17 cellular contexts compared by ENCODE assay signal in genomic region chr6:19554356-19555225, GRCh38.
DNase-seq lines count a peak whose midpoint lies in the region; ATAC-seq and TF ChIP-seq lines count a peak whose summit lies in the region.
"Had no signal": no experiment of that assay in that cellular context is flagged by ENCODE, and none has a peak within 500 bp of the region (broad histone marks: within the 10 kb centered on the region; RNA-seq: fewer than 3 reads in every experiment).

No MANE protein-coding gene starts in this region.

- DNase-seq in cardiac muscle cell (ENCODE audit: low read depth in 1 of 2, low spot score in 1 of 2) (peak; percentile 6 to 25), left ventricle myocardium inferior (no peak), NCI-H2196 (lab: John Stamatoyannopoulos, UW; ENCODE audit: unreplicated experiment) (peak; percentile 70), cerebellar nuclear complex (lab: John Stamatoyannopoulos, UW) (peak; percentile 71 to 96), thyroid gland (peak; percentile 51 to 66), middle frontal gyrus (ENCODE audit: extremely low spot score, low spot score) (no peak), HuH-7 (ENCODE audit: low spot score) (no peak)
- DNase-seq: ACHN; activated CD8-positive, alpha-beta memory T cell treated with anti-CD3 and anti-CD28 coated beads, Interleukin-2, amount 50 U/mL, for 48 hours; activated naive CD4-positive, alpha-beta T cell treated with anti-CD3 and anti-CD28 coated beads, Interleukin-2, amount 50 U/mL, for 16 hours; Calu3; effector memory CD8-positive, alpha-beta T cell; islet precursor cell; Kasumi-1; midbrain; T-cell had no signal

- peaks cover 6% of the 10 kb centered on the region for H3K4me1 ChIP-seq in cardiac muscle cell (ENCODE audit: low read depth)
- H3K4me1 ChIP-seq in left ventricle myocardium inferior: no peaks in the 10 kb centered on the region
- H3K4me1 ChIP-seq in thyroid gland: peaks cover 0 to 6% of the 10 kb centered on the region in 2 donors

- no peak for TF ChIP-seq POLR2A in thyroid gland (IDR thresholded peaks at IDR 0.05)

- WGBS in thyroid gland, 2 donors: 63 to 64% methylated on average over 9 of the region's 9 CpGs

- H3K4me3 ChIP-seq in cardiac muscle cell (no peak overlapping the region), left ventricle myocardium inferior (no peak overlapping the region), thyroid gland (replicated peaks in 1 of 3) (no peak overlapping the region)

- intact Hi-C loops in left ventricle myocardium inferior (cut with micrococcal nuclease) (no loop called here), thyroid gland (cut with DNase I) (no loop called here)

- H3K36me3 ChIP-seq in cardiac muscle cell: no peaks in the 10 kb centered on the region
- H3K36me3 ChIP-seq in left ventricle myocardium inferior: no peaks in the 10 kb centered on the region
- no peaks in the 10 kb centered on the region for H3K36me3 ChIP-seq in thyroid gland

- H3K27ac ChIP-seq in cardiac muscle cell (no peak overlapping the region), left ventricle myocardium inferior (replicated peaks) (no peak overlapping the region), thyroid gland (no peak overlapping the region)

- TF ChIP-seq CTCF in cardiac muscle cell (IDR thresholded peaks at IDR 0.05; ENCODE audit: low read depth, low read length) (no peak), left ventricle myocardium inferior (IDR thresholded peaks at IDR 0.05; ENCODE audit: borderline replicate concordance) (no peak), thyroid gland (IDR thresholded peaks at IDR 0.05) (no peak)

- no peaks in the 10 kb centered on the region for H3K9me3 ChIP-seq in cardiac muscle cell (ENCODE audit: low read depth)
- peaks cover 10% of the 10 kb centered on the region for H3K9me3 ChIP-seq in left ventricle myocardium inferior (replicated peaks)
- no peaks in the 10 kb centered on the region for H3K9me3 ChIP-seq in thyroid gland

- no peaks in the 10 kb centered on the region for H3K27me3 ChIP-seq in cardiac muscle cell
- H3K27me3 ChIP-seq in left ventricle myocardium inferior (ENCODE audit: low read depth): peaks cover 10% of the 10 kb centered on the region
- no peaks in the 10 kb centered on the region for H3K27me3 ChIP-seq in thyroid gland

- no peak for ATAC-seq in GM18511 (IDR thresholded peaks at IDR 0.05; ENCODE audit: unreplicated experiment)
- ATAC-seq: effector memory CD8-positive, alpha-beta T cell; T-cell had no signal

Comparison
In these comparisons a context has a peak if more than half of its experiments do, and no peak if none do; other contexts are left out.
1. DNase-seq: peak in cardiac muscle cell (2 of 2), NCI-H2196 (single experiment), cerebellar nuclear complex (2 of 2) and thyroid gland (2 of 2); none in left ventricle myocardium inferior (single experiment), middle frontal gyrus (single experiment) and HuH-7 (single experiment).